In genomic region chr3:121175083-121175482, GRCh38 we compare ENCODE assay signal across 25 cellular contexts.
"Had no signal": no experiment of that assay in that cellular context is flagged by ENCODE, and none has a peak within 500 bp of the region (broad histone marks: within the 10 kb centered on the region; RNA-seq: fewer than 3 reads in every experiment).

No MANE protein-coding gene starts in this region.

- H3K27me3 Mint-ChIP-seq: activated CD4-positive, alpha-beta memory T cell treated with anti-CD3 and anti-CD28 coated beads, Interleukin-2, amount 10 ng/mL, durations not matched to agents 7 days and 5 days; activated CD4-positive, alpha-beta T cell treated with anti-CD3 and anti-CD28 coated beads for 36 hours; activated naive CD8-positive, alpha-beta T cell treated with anti-CD3 and anti-CD28 coated beads, Interleukin-2, amount 10 ng/mL, durations not matched to agents 7 days and 5 days; T-helper 17 cell had no signal

- DNase-seq: activated CD4-positive, alpha-beta memory T cell treated with anti-CD3 and anti-CD28 coated beads, Interleukin-2, amount 10 ng/mL, durations not matched to agents 7 days and 5 days; activated CD4-positive, alpha-beta T cell treated with anti-CD3 and anti-CD28 coated beads for 36 hours; activated CD4-positive, alpha-beta T cell treated with anti-CD3 and anti-CD28 coated beads, Interleukin-2, amount 50 U/mL, for 1 hour; activated naive CD4-positive, alpha-beta T cell treated with anti-CD3 and anti-CD28 coated beads, Interleukin-2, amount 50 U/mL, for 16 hours; activated naive CD8-positive, alpha-beta T cell treated with anti-CD3 and anti-CD28 coated beads, Interleukin-2, amount 10 ng/mL, durations not matched to agents 7 days and 5 days; activated T-cell treated with anti-CD3 and anti-CD28 coated beads for 4 hours; activated T-cell treated with anti-CD3 and anti-CD28 coated beads, Interleukin-2, amount 50 U/mL, for 72 hours; adrenal gland; aorta; body of pancreas; central memory CD4-positive, alpha-beta T cell; MG63; MV-4-11; NCI-H1092 treated with DMSO at 0.1 percent for 48 hours; NCI-H1436 treated with DMSO at 0.1 percent for 48 hours; NCI-H187; NCI-H2081; NCI-H2171 treated with DMSO at 0.1 percent for 48 hours; NCI-H226; NCI-H526; NCI-H82; SIG-M5; T-helper 17 cell; T1000; WERI-Rb-1 had no signal

- H3K4me3 Mint-ChIP-seq: activated CD4-positive, alpha-beta memory T cell treated with anti-CD3 and anti-CD28 coated beads, Interleukin-2, amount 10 ng/mL, durations not matched to agents 7 days and 5 days; activated CD4-positive, alpha-beta T cell treated with anti-CD3 and anti-CD28 coated beads for 36 hours; activated naive CD8-positive, alpha-beta T cell treated with anti-CD3 and anti-CD28 coated beads, Interleukin-2, amount 10 ng/mL, durations not matched to agents 7 days and 5 days; activated T-cell treated with anti-CD3 and anti-CD28 coated beads, Interleukin-2, amount 50 U/mL, for 72 hours; T-helper 17 cell had no signal

- ATAC-seq: activated CD4-positive, alpha-beta T cell treated with anti-CD3 and anti-CD28 coated beads for 36 hours; activated T-cell treated with anti-CD3 and anti-CD28 coated beads, Interleukin-2, amount 50 U/mL, for 72 hours; body of pancreas; T-helper 17 cell had no signal

- H3K4me1 Mint-ChIP-seq: activated CD4-positive, alpha-beta memory T cell treated with anti-CD3 and anti-CD28 coated beads, Interleukin-2, amount 10 ng/mL, durations not matched to agents 7 days and 5 days; activated CD4-positive, alpha-beta T cell treated with anti-CD3 and anti-CD28 coated beads for 36 hours; activated naive CD8-positive, alpha-beta T cell treated with anti-CD3 and anti-CD28 coated beads, Interleukin-2, amount 10 ng/mL, durations not matched to agents 7 days and 5 days; T-helper 17 cell had no signal

- H3K27ac Mint-ChIP-seq: activated CD4-positive, alpha-beta memory T cell treated with anti-CD3 and anti-CD28 coated beads, Interleukin-2, amount 10 ng/mL, durations not matched to agents 7 days and 5 days; activated CD4-positive, alpha-beta T cell treated with anti-CD3 and anti-CD28 coated beads for 36 hours; activated naive CD8-positive, alpha-beta T cell treated with anti-CD3 and anti-CD28 coated beads, Interleukin-2, amount 10 ng/mL, durations not matched to agents 7 days and 5 days; activated T-cell treated with anti-CD3 and anti-CD28 coated beads, Interleukin-2, amount 50 U/mL, for 72 hours; T-helper 17 cell had no signal
